Comparison of ENCODE assay signal across 1 cellular context in genomic region chr9:132369421-132369820, GRCh38.
TF ChIP-seq lines count a peak whose summit lies in the region.

No MANE protein-coding gene starts in this region.

TF ChIP-seq in endothelial cell of umbilical vein, 7 proteins besides CTCF, POLR2A, EP300 and RAD21 (continued from another document):
- TF ChIP-seq MAX (IDR thresholded peaks at IDR 0.05; ENCODE audit: insufficient read depth, insufficient read length) (no peak), GATA2 (IDR thresholded peaks at IDR 0.05; ENCODE audit: insufficient read depth, insufficient read length, low read depth, low read length) (no peak), POLR2AphosphoS5 (IDR thresholded peaks at IDR 0.05; ENCODE audit: insufficient read depth, low read depth, low read length) (no peak)
